Comparison of ENCODE assay signal across 25 cellular contexts in genomic region chr3:141345528-141345927, GRCh38.
"Had no signal": no experiment of that assay in that cellular context is flagged by ENCODE, and none has a peak within 500 bp of the region (broad histone marks: within the 10 kb centered on the region; RNA-seq: fewer than 3 reads in every experiment).

No MANE protein-coding gene starts in this region.

- H3K27me3 Mint-ChIP-seq: activated naive CD8-positive, alpha-beta T cell treated with anti-CD3 and anti-CD28 coated beads for 36 hours had no signal

- DNase-seq: activated CD4-positive, alpha-beta memory T cell treated with anti-CD3 and anti-CD28 coated beads for 36 hours; activated CD4-positive, alpha-beta T cell treated with anti-CD3 and anti-CD28 coated beads, Interleukin-2, amount 10 ng/mL, durations not matched to agents 7 days and 5 days; activated CD4-positive, CD25-positive, alpha-beta regulatory T cell; activated gamma-delta T cell; activated naive CD4-positive, alpha-beta T cell treated with anti-CD3 and anti-CD28 coated beads for 36 hours; activated naive CD8-positive, alpha-beta T cell treated with anti-CD3 and anti-CD28 coated beads for 36 hours; activated T-cell treated with anti-CD3 and anti-CD28 coated beads for 4 hours; activated T-cell treated with anti-CD3 and anti-CD28 coated beads, Interleukin-2, amount 50 U/mL, for 48 hours; anterior cingulate cortex; NCI-H1092; NCI-H1930; NCI-H345; NCI-H510A; NCI-H526 treated with DMSO at 0.1 percent for 48 hours; OCI-M1; Right ventricle myocardium superior; SJCRH30; SK-N-SH; T-helper 1 cell had no signal

- H3K4me1 ChIP-seq: SJCRH30 had no signal

- ATAC-seq: activated T-helper 17 cell treated with anti-CD3 and anti-CD28 coated beads, Interleukin-2, amount 50 U/mL, for 72 hours; Panc1 had no signal

- H3K36me3 Mint-ChIP-seq: activated CD4-positive, alpha-beta memory T cell treated with anti-CD3 and anti-CD28 coated beads for 36 hours; IgD-negative memory B cell had no signal

- H3K36me3 ChIP-seq: SJCRH30 had no signal

- H3K4me2 ChIP-seq: KMS-11, SK-N-SH had no signal

- H3K9ac ChIP-seq: KMS-11, SK-N-SH had no signal

- H3K4me3 ChIP-seq: SJCRH30 had no signal

- H3K9me3 Mint-ChIP-seq: activated CD4-positive, alpha-beta memory T cell treated with anti-CD3 and anti-CD28 coated beads for 36 hours; activated CD4-positive, alpha-beta T cell treated with anti-CD3 and anti-CD28 coated beads, Interleukin-2, amount 10 ng/mL, durations not matched to agents 7 days and 5 days; activated naive CD4-positive, alpha-beta T cell treated with anti-CD3 and anti-CD28 coated beads for 36 hours; activated T-helper 17 cell treated with anti-CD3 and anti-CD28 coated beads, Interleukin-2, amount 50 U/mL, for 72 hours had no signal

- H3K4me3 Mint-ChIP-seq: activated CD4-positive, alpha-beta memory T cell treated with anti-CD3 and anti-CD28 coated beads for 36 hours; activated CD4-positive, alpha-beta T cell treated with anti-CD3 and anti-CD28 coated beads, Interleukin-2, amount 10 ng/mL, durations not matched to agents 7 days and 5 days; activated naive CD4-positive, alpha-beta T cell treated with anti-CD3 and anti-CD28 coated beads for 36 hours; activated naive CD8-positive, alpha-beta T cell treated with anti-CD3 and anti-CD28 coated beads for 36 hours; activated T-helper 17 cell treated with anti-CD3 and anti-CD28 coated beads, Interleukin-2, amount 50 U/mL, for 72 hours had no signal

- H3K27ac Mint-ChIP-seq: activated CD4-positive, alpha-beta memory T cell treated with anti-CD3 and anti-CD28 coated beads for 36 hours; activated CD4-positive, alpha-beta T cell treated with anti-CD3 and anti-CD28 coated beads, Interleukin-2, amount 10 ng/mL, durations not matched to agents 7 days and 5 days; activated naive CD4-positive, alpha-beta T cell treated with anti-CD3 and anti-CD28 coated beads for 36 hours; activated naive CD8-positive, alpha-beta T cell treated with anti-CD3 and anti-CD28 coated beads for 36 hours; activated T-helper 17 cell treated with anti-CD3 and anti-CD28 coated beads, Interleukin-2, amount 50 U/mL, for 72 hours; IgD-negative memory B cell had no signal

- H3K4me1 Mint-ChIP-seq: activated CD4-positive, alpha-beta T cell treated with anti-CD3 and anti-CD28 coated beads, Interleukin-2, amount 10 ng/mL, durations not matched to agents 7 days and 5 days; activated naive CD8-positive, alpha-beta T cell treated with anti-CD3 and anti-CD28 coated beads for 36 hours; activated T-helper 17 cell treated with anti-CD3 and anti-CD28 coated beads, Interleukin-2, amount 50 U/mL, for 72 hours had no signal

- H3K9me3 ChIP-seq: SJCRH30, SK-N-SH had no signal

- H3K27ac ChIP-seq: KMS-11, RWPE1, SJCRH30, VCaP had no signal
